Comparison of ENCODE assay signal across 12 cellular contexts in the genomic region with DNA sequence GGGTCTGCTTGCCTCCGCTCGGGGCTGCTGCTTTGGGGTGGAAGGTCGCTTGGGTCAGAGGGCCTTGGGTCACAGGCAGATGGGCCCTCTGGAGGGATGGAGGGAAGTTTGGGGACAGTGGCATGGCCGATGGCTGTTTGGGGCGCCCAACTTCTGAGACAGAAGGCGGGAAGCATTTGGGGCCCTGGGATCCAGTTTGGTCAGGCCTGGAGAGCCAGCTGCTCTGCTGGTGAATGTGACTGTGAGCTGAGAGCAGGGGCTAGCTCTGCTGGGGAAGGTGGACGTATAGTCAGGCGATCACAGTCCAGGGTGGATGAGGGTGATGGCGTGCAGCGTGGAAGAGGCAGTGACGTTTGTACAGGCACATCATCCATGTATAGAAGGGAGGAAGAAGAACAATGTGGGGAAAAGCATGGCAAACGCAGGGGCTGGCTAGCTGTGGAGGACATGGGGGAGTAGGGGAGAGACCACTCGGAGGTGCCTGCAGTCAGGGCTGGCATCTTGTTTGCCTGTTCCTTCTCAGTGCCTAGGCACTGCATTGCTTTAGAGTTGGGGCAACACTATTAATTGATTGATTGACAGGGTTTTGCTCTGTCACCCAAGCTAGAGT.
"Had no signal": no experiment of that assay in that cellular context is flagged by ENCODE, and none has a peak within 500 bp of the region (broad histone marks: within the 10 kb centered on the region; RNA-seq: fewer than 3 reads in every experiment).

No MANE protein-coding gene starts in this region.

- DNase-seq: right cardiac atrium, stomach had no signal

- H3K36me3 Mint-ChIP-seq: naive B cell had no signal

- FAIRE-seq: islet of Langerhans had no signal

- H3K9me3 ChIP-seq: colonic mucosa, neutrophil, stomach, thoracic aorta, transverse colon had no signal

- H3K9me3 Mint-ChIP-seq: naive B cell, nephron had no signal

- H3K4me1 ChIP-seq: colonic mucosa, foreskin keratinocyte had no signal

- H3K27me3 ChIP-seq: colonic mucosa, foreskin keratinocyte, transverse colon had no signal

- H3K36me3 ChIP-seq: colonic mucosa, neutrophil, stomach, thoracic aorta, transverse colon had no signal

- H3K4me3 ChIP-seq: colonic mucosa, lung, smooth muscle cell, stomach, thoracic aorta, transverse colon had no signal

- H3K27ac ChIP-seq: colonic mucosa, foreskin keratinocyte, neutrophil, stomach, thoracic aorta, transverse colon had no signal

- H3K4me3 Mint-ChIP-seq: nephron had no signal

- H3K4me2 ChIP-seq: smooth muscle cell had no signal
